ENCODE assay signal across 8 cellular contexts in the genomic region with DNA sequence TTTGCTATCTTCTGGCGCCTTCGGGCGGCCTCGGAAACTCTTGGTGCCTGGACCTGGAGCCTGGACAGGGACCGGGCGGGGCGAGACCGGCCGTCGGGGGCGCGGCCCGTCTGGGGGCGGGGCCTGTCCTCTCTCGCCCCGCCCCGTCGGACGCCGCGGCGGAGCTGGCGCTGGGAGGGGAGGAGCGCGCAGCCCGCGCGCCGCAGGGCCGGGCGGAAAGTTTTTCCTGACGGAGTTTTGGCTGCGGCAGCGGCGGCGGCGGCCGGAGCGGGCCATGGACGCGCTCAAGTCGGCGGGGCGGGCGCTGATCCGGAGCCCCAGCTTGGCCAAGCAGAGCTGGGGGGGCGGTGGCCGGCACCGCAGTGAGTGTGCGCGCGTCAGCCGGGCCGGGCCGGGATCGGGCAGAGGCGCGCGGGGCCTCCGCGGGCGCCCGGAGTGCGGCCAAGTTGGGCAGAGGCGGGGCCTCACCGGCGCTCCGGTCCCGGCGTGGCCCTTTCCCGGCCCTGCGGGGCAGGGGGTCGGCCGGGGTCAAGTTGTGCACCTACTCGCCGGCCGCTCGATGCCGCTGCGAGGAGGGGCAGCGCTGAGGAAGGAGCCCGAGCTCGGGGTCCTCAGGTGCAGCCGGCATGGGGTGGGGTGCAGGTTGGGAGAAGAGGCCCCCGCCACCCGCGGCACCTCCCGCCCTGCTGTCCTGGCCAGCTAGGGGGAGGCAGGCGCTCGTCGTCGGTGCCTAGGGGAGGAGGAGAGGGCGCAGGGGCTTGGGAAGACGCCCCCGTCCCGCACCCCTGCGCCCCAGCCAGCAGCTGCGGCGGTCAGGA. TPM values are rescaled to one million over a fixed set of nuclear protein-coding genes. Genes with fewer than 3 reads are reported as not detected.
A peak's percentile ranks its signal among the peaks of the same experiment; 100 is the strongest.
DNase-seq lines count a peak whose midpoint lies in the region; ATAC-seq, FAIRE-seq and TF ChIP-seq lines count a peak whose summit lies in the region.

A gene with protein sequence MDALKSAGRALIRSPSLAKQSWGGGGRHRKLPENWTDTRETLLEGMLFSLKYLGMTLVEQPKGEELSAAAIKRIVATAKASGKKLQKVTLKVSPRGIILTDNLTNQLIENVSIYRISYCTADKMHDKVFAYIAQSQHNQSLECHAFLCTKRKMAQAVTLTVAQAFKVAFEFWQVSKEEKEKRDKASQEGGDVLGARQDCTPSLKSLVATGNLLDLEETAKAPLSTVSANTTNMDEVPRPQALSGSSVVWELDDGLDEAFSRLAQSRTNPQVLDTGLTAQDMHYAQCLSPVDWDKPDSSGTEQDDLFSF (plus strand): TSS at position 182 of the 818 bp plus-strand sequence. CDS start 93 bp downstream, at position 275.

- no peaks in the 10 kb centered on the region for H3K36me3 Mint-ChIP-seq in GM23338 (ENCODE audit: low read depth)

- H3K4me2 ChIP-seq in GM23338: peak within 1 kb of the TSS; percentile 92
- peak within 1 kb of the TSS; percentile 98 for H3K4me2 ChIP-seq in MM.1S (ENCODE audit: low read depth, low read length)

- H3K4me1 Mint-ChIP-seq in GM23338: peaks cover 8% of the 10 kb centered on the region

- peaks cover 8% of the 10 kb centered on the region for H3K27me3 Mint-ChIP-seq in GM23338 (ENCODE audit: insufficient read depth, low read depth, poor library complexity)

- H3K27ac Mint-ChIP-seq in GM23338: no peak within 1 kb of the TSS; the same call in 1 of the 2 replicates

- no peaks in the 10 kb centered on the region for H3K36me3 ChIP-seq in GM23338 (ENCODE audit: insufficient read depth)
- H3K36me3 ChIP-seq in MM.1S (replicated peaks; ENCODE audit: insufficient read depth, low read length): no peaks in the 10 kb centered on the region
- no peaks in the 10 kb centered on the region for H3K36me3 ChIP-seq in kidney (ENCODE audit: control insufficient read depth in 1 of 2, insufficient read depth in 2 of 2, low read length in 2 of 2)

- 0 out of 4 replicates have a peak, but pooled peaks of 1 of the 2 experiments have one; percentile 19 for TF ChIP-seq CTCF in GM23338 (conservative IDR thresholded peaks at IDR 0.05; ENCODE audit: low read depth in 2 of 2)
- TF ChIP-seq CTCF in MM.1S (IDR thresholded peaks at IDR 0.05; ENCODE audit: low read length): no peak
- TF ChIP-seq CTCF in choroid plexus epithelial cell (conservative IDR thresholded peaks at IDR 0.05; ENCODE audit: low read depth, low read length): no peak
- no peak for TF ChIP-seq CTCF in kidney (IDR thresholded peaks at IDR 0.05; ENCODE audit: borderline replicate concordance, extremely low read depth, insufficient read depth)

- H4K20me1 ChIP-seq in GM23338 (replicated peaks; ENCODE audit: insufficient read depth) (peaks cover 12% of the 10 kb centered on the region; the same call in 1 of the 2 replicates), MM.1S (ENCODE audit: insufficient read depth, low read length) (no peaks in the 10 kb centered on the region)

- no peaks in the 10 kb centered on the region for H3K9me3 Mint-ChIP-seq in GM23338

- H3K9me2 ChIP-seq in GM23338 (ENCODE audit: insufficient read depth) (no peaks in the 10 kb centered on the region), MM.1S (replicated peaks; ENCODE audit: insufficient read depth, low read length) (no peaks in the 10 kb centered on the region)

- peak within 1 kb of the TSS; percentile 71 for H3K4me3 Mint-ChIP-seq in GM23338

- DNase-seq in GDM1 (lab: John Stamatoyannopoulos, UW) (peak; percentile 46), GM23338 (ENCODE audit: low spot score) (peak; percentile 82), MM.1S (peak; percentile 78), choroid plexus epithelial cell (ENCODE audit: low read depth) (peak; percentile 77), kidney (peak; percentile 93)
- peak; percentile 35 for DNase-seq in activated CD4-positive, CD25-positive, alpha-beta regulatory T cell treated with anti-CD3 and anti-CD28 coated beads, Interleukin-2, amount 50 U/mL, for 16 hours (ENCODE audit: low read depth, low spot score)
- DNase-seq in stimulated activated CD4-positive, alpha-beta T cell treated with anti-CD3 and anti-CD28 coated beads, Interleukin-12 subunit alpha, Interleukin-12 subunit beta, amount 100 ng/mL, for 24 hours (ENCODE audit: low read depth in 2 of 2): peak; percentile 41 to 58

- FAIRE-seq in kidney (lab: Jason Lieb, UNC): no peak

- H3K4me1 ChIP-seq in GM23338 (ENCODE audit: insufficient read depth): peaks cover 9% of the 10 kb centered on the region; the same call in 1 of the 2 replicates
- peaks cover 37% of the 10 kb centered on the region for H3K4me1 ChIP-seq in MM.1S (ENCODE audit: low read length)
- H3K4me1 ChIP-seq in kidney (ENCODE audit: control insufficient read depth in 1 of 2, insufficient read depth in 1 of 2, low read depth in 1 of 2, low read length in 2 of 2): peaks cover 5 to 17% of the 10 kb centered on the region in 2 donors

- H3K79me2 ChIP-seq in GM23338 (replicated peaks; ENCODE audit: insufficient read depth) (0 out of 2 replicates have a peak, but pooled peaks cover 4% of the 10 kb centered on the region), MM.1S (ENCODE audit: low read length) (peaks cover 43% of the 10 kb centered on the region)

- 0 out of 2 replicates have a peak, but pooled peaks cover 7% of the 10 kb centered on the region for H3K27me3 ChIP-seq in GM23338 (ENCODE audit: insufficient read depth)
- no peaks in the 10 kb centered on the region for H3K27me3 ChIP-seq in MM.1S (replicated peaks; ENCODE audit: insufficient read depth, low read length)

- H3K9ac ChIP-seq in MM.1S (ENCODE audit: low read length) (peak within 1 kb of the TSS; percentile 89), kidney (ENCODE audit: low read length in 2 of 2) (peak within 1 kb of the TSS; percentile 49 to 65)

- H3K27ac ChIP-seq in GM23338 (ENCODE audit: low read depth): no peak within 1 kb of the TSS
- peak within 1 kb of the TSS; percentile 39; the same call in 1 of the 2 replicates for H3K27ac ChIP-seq in MM.1S (ENCODE audit: low read length)
- peak within 1 kb of the TSS; percentile 57 to 65 for H3K27ac ChIP-seq in kidney (ENCODE audit: low read depth in 2 of 2, low read length in 2 of 2)

- peak; percentile 79 for ATAC-seq in GM23338
- ATAC-seq in HG03457 (IDR thresholded peaks at IDR 0.05; ENCODE audit: unreplicated experiment): no peak

- intact Hi-C loops in kidney (cut with DNase I): no loop called here

- H3F3A ChIP-seq in GM23338 (replicated peaks; ENCODE audit: low read depth): 0 out of 2 replicates have a peak, but pooled peaks cover 5% of the 10 kb centered on the region
- peaks cover 13% of the 10 kb centered on the region for H3F3A ChIP-seq in MM.1S (ENCODE audit: insufficient read depth, low read length)

- H3K9me3 ChIP-seq in MM.1S (replicated peaks; ENCODE audit: insufficient read depth, low read length) (no peaks in the 10 kb centered on the region), kidney (ENCODE audit: control insufficient read depth in 1 of 2, low read length in 2 of 2) (no peaks in the 10 kb centered on the region)

- H3K4me3 ChIP-seq in GM23338 (peak within 1 kb of the TSS; percentile 80), MM.1S (ENCODE audit: low read length) (peak within 1 kb of the TSS; percentile 91), choroid plexus epithelial cell (ENCODE audit: low read depth, low read length) (peak within 1 kb of the TSS; percentile 78), kidney (ENCODE audit: low read length in 2 of 2) (peak within 1 kb of the TSS; percentile 63 to 73)

- H2AFZ ChIP-seq in GM23338 (peak within 1 kb of the TSS; percentile 97), MM.1S (ENCODE audit: low read length) (peak within 1 kb of the TSS; percentile 87)

TF ChIP-seq in GM23338, 12 proteins besides CTCF, POLR2A, EP300 and RAD21 (continues in another document):
- TF ChIP-seq ZNF331 (CRISPR knock-in tag; IDR thresholded peaks at IDR 0.05; ENCODE audit: low read depth) (no peak), POLR2AphosphoS5 (IDR thresholded peaks at IDR 0.05; ENCODE audit: low read depth) (peak; percentile 70), CREB1 (CRISPR knock-in tag; IDR thresholded peaks at IDR 0.05; ENCODE audit: low read depth) (no peak), NANOG (IDR thresholded peaks at IDR 0.05; ENCODE audit: borderline replicate concordance) (no peak)
- TF ChIP-seq, protein P1, sequence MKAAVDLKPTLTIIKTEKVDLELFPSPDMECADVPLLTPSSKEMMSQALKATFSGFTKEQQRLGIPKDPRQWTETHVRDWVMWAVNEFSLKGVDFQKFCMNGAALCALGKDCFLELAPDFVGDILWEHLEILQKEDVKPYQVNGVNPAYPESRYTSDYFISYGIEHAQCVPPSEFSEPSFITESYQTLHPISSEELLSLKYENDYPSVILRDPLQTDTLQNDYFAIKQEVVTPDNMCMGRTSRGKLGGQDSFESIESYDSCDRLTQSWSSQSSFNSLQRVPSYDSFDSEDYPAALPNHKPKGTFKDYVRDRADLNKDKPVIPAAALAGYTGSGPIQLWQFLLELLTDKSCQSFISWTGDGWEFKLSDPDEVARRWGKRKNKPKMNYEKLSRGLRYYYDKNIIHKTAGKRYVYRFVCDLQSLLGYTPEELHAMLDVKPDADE (IDR thresholded peaks at IDR 0.05): no peak
- TF ChIP-seq, protein P2, sequence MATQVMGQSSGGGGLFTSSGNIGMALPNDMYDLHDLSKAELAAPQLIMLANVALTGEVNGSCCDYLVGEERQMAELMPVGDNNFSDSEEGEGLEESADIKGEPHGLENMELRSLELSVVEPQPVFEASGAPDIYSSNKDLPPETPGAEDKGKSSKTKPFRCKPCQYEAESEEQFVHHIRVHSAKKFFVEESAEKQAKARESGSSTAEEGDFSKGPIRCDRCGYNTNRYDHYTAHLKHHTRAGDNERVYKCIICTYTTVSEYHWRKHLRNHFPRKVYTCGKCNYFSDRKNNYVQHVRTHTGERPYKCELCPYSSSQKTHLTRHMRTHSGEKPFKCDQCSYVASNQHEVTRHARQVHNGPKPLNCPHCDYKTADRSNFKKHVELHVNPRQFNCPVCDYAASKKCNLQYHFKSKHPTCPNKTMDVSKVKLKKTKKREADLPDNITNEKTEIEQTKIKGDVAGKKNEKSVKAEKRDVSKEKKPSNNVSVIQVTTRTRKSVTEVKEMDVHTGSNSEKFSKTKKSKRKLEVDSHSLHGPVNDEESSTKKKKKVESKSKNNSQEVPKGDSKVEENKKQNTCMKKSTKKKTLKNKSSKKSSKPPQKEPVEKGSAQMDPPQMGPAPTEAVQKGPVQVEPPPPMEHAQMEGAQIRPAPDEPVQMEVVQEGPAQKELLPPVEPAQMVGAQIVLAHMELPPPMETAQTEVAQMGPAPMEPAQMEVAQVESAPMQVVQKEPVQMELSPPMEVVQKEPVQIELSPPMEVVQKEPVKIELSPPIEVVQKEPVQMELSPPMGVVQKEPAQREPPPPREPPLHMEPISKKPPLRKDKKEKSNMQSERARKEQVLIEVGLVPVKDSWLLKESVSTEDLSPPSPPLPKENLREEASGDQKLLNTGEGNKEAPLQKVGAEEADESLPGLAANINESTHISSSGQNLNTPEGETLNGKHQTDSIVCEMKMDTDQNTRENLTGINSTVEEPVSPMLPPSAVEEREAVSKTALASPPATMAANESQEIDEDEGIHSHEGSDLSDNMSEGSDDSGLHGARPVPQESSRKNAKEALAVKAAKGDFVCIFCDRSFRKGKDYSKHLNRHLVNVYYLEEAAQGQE (IDR thresholded peaks at IDR 0.05; ENCODE audit: unreplicated experiment): no peak

RNA-seq across cellular contexts. Expression of the gene that starts here (rescaled TPM):
- total RNA-seq in GM23338 (2014; rRNA removed; shearing (Covaris generic)): 17.1 and 22.7 TPM in 2 replicates
- 6.5 and 9.6 TPM in 2 replicates for polyA plus RNA-seq in GM23338 (2016; fragmentation: Nextera tagmentation; extraction: Ambion mirVana)
- 26.2 TPM for total RNA-seq in kidney
- 14.4 TPM for polyA plus RNA-seq in kidney (ENCODE audit: insufficient read depth, low read depth, low replicate concordance)

Comparison
In these comparisons a context has a peak if more than half of its experiments do, and no peak if none do; other contexts are left out.
1. DNase-seq: peak in every context shown above with its lines; median percentile 93 in kidney; 82 in GM23338; 78 in MM.1S; 77 in choroid plexus epithelial cell; 50 in stimulated activated CD4-positive, alpha-beta T cell treated with anti-CD3 and anti-CD28 coated beads, Interleukin-12 subunit alpha, Interleukin-12 subunit beta, amount 100 ng/mL, for 24 hours; 46 in GDM1; 35 in activated CD4-positive, CD25-positive, alpha-beta regulatory T cell treated with anti-CD3 and anti-CD28 coated beads, Interleukin-2, amount 50 U/mL, for 16 hours.